In the genomic region with DNA sequence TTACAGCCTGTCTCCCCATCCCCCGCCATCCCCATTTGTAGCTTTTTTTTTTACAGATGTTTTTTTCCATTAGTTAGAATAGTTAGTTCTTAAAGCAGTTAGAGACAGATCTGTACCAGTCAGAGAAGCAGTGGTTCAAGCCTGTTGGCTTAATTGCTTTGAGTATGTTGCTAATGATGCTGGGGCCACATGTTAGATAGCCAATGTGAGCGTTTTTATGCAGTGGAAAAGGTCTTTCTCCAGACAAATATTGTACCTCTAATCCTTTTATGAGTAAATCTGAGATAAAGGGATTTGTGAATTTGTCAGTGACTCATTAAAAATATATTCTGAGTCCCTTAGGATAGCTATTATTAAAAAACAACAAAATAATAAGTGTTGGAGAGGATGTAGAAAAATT, we compare ENCODE assay signal across 14 cellular contexts.
"Had no signal": no experiment of that assay in that cellular context is flagged by ENCODE, and none has a peak within 500 bp of the region (broad histone marks: within the 10 kb centered on the region; RNA-seq: fewer than 3 reads in every experiment).

No MANE protein-coding gene starts in this region.

- H3K4me3 ChIP-seq: breast epithelium, left lung, tibial artery had no signal

- H3K27me3 ChIP-seq: breast epithelium, left lung, tibial artery had no signal

- H3K9me3 ChIP-seq: left lung, tibial artery had no signal

- H3K27ac ChIP-seq: breast epithelium, left lung, parathyroid adenoma, tibial artery had no signal

- DNase-seq: activated CD4-positive, alpha-beta T cell treated with anti-CD3 and anti-CD28 coated beads, Interleukin-2, amount 50 U/mL, for 4 hours; activated CD4-positive, CD25-positive, alpha-beta regulatory T cell treated with anti-CD3 and anti-CD28 coated beads, Interleukin-2, amount 50 U/mL, for 72 hours; activated naive CD4-positive, alpha-beta T cell treated with Interleukin-2 at 50 U/mL for 16 hours; activated T-cell treated with anti-CD3 and anti-CD28 coated beads for 4 hours; aorta; kidney; left lung; mammary epithelial cell; naive thymus-derived CD8-positive, alpha-beta T cell; tibial artery had no signal

- H3K36me3 ChIP-seq: breast epithelium, left lung, tibial artery had no signal

- H3K27ac Mint-ChIP-seq: naive thymus-derived CD8-positive, alpha-beta T cell; stimulated activated effector memory CD8-positive, alpha-beta T cell treated with anti-CD3 and anti-CD28 coated beads, Interleukin-12 subunit alpha, Interleukin-12 subunit beta, amount 100 ng/mL, for 72 hours had no signal

- ATAC-seq: left lung; naive thymus-derived CD8-positive, alpha-beta T cell; stimulated activated effector memory CD8-positive, alpha-beta T cell treated with anti-CD3 and anti-CD28 coated beads, Interleukin-12 subunit alpha, Interleukin-12 subunit beta, amount 100 ng/mL, for 72 hours had no signal

- FAIRE-seq: kidney, urothelium cell line had no signal

- H3K4me3 Mint-ChIP-seq: naive thymus-derived CD8-positive, alpha-beta T cell; stimulated activated effector memory CD8-positive, alpha-beta T cell treated with anti-CD3 and anti-CD28 coated beads, Interleukin-12 subunit alpha, Interleukin-12 subunit beta, amount 100 ng/mL, for 72 hours had no signal

- H2AFZ ChIP-seq: parathyroid adenoma had no signal

- H3K9ac ChIP-seq: parathyroid adenoma had no signal

- H3K4me1 Mint-ChIP-seq: naive thymus-derived CD8-positive, alpha-beta T cell; stimulated activated effector memory CD8-positive, alpha-beta T cell treated with anti-CD3 and anti-CD28 coated beads, Interleukin-12 subunit alpha, Interleukin-12 subunit beta, amount 100 ng/mL, for 72 hours had no signal

- H3K4me1 ChIP-seq: breast epithelium, left lung, parathyroid adenoma had no signal

- H3K36me3 Mint-ChIP-seq: naive thymus-derived CD8-positive, alpha-beta T cell; stimulated activated effector memory CD8-positive, alpha-beta T cell treated with anti-CD3 and anti-CD28 coated beads, Interleukin-12 subunit alpha, Interleukin-12 subunit beta, amount 100 ng/mL, for 72 hours had no signal
